8 cellular contexts compared by ENCODE assay signal in the genomic region with DNA sequence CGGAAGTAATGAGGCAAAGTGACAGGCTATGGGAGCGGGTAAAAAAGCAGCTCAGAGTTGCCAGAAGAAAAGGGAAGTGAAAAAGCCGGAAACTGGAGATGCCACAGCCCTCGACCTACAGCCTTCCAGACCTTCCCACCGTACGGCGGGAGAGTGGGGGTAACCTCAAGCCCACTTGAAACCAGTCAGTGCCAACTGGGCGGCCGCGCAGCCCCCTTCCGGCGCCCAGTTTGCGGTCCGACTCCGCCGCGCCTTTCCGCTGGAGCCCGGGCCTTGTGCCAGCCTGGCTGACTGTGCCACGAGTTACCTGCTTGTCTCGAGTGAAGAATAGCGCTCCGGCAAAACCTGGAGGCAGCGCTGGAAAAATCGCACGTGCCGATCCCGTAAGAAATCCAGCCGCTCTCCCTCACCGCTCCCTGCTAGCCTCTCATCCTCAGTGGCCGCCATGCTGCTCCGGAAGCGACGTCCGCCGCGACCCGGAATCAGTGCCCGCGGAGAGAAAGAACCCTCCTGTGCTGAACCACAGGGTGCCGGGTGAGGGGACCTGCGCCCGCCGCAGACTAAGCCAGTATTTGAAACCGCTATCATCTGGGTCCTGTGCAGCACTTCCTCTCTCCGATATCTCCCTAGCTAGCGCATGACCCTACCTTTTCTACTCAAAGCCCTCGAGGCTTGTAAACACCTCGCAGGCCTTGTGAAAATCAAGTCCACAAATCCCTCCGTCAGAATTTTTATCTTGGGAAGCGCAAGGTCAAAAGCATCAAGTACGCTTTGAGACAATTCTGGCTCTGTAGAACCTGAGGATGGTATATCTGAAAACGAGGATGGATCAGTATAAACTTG. TPM values are rescaled to one million over a fixed set of nuclear protein-coding genes. Genes with fewer than 3 reads are reported as not detected.
A peak's percentile ranks its signal among the peaks of the same experiment; 100 is the strongest.
DNase-seq lines count a peak whose midpoint lies in the region; ATAC-seq and TF ChIP-seq lines count a peak whose summit lies in the region.

A gene (minus strand): TSS at position 473 of the 843 bp plus-strand sequence. CDS start 26 bp downstream, at position 447.

- CTCF ChIA-PET in AG04449 (lab: Yijun Ruan, JAX): interaction anchor here (0.6 to 2.1 kb wide), 5 partner anchors 11 to 632 kb away, joined by 3 to 7 read pairs (median 4); no protein-coding TSS in a partner anchor

- ATAC-seq in GM18873 (IDR thresholded peaks at IDR 0.05; ENCODE audit: low FRiP score, unreplicated experiment): peak; percentile 84
- peak; percentile 93 for ATAC-seq in HG03108 (IDR thresholded peaks at IDR 0.05; ENCODE audit: unreplicated experiment)

- H3K36me3 ChIP-seq in kidney epithelial cell (ENCODE audit: control insufficient read depth, insufficient read depth, low read length): no peaks in the 10 kb centered on the region

- POLR2A ChIA-PET in AG04449 (lab: Yijun Ruan, JAX): interaction anchor here (0.6 kb wide), 1 partner anchor 1749 kb away, joined by 3 read pairs; a partner anchor contains a TSS

- TF ChIP-seq CTCF in AG04449 (IDR thresholded peaks at IDR 0.05; ENCODE audit: insufficient read depth, low read length, missing control alignments): no peak
- no peak for TF ChIP-seq CTCF in kidney epithelial cell (IDR thresholded peaks at IDR 0.05; ENCODE audit: insufficient read depth, low read length, poor library complexity, severe bottlenecking)

- peak within 1 kb of the TSS; percentile 81 for H3K4me3 ChIP-seq in AG04449 (ENCODE audit: low read depth, low read length)
- peak within 1 kb of the TSS; percentile 72 for H3K4me3 ChIP-seq in kidney epithelial cell (ENCODE audit: low read depth, low read length)

- H3K27me3 ChIP-seq in kidney epithelial cell (ENCODE audit: control insufficient read depth, insufficient read depth, low read length): no peaks in the 10 kb centered on the region

- DNase-seq in AG04449 (ENCODE audit: low read depth, low spot score) (no peak), NCI-H510A (lab: John Stamatoyannopoulos, UW) (peak; percentile 28), cerebellum (ENCODE audit: low spot score) (peak; percentile 68), kidney epithelial cell (ENCODE audit: low read depth) (no peak)
- DNase-seq in activated CD4-positive, alpha-beta T cell treated with anti-CD3 and anti-CD28 coated beads for 24 hours (ENCODE audit: low read depth in 2 of 2): peak; percentile 40 to 61
- peak; percentile 57 to 66 for DNase-seq in stimulated activated CD4-positive, alpha-beta T cell treated with anti-CD3 and anti-CD28 coated beads, Interleukin-15, amount 100 ng/mL, for 48 hours (ENCODE audit: low read depth in 2 of 2)

RNA-seq across cellular contexts. Expression of the gene that starts here (rescaled TPM):
- total RNA-seq in cerebellum: 24.3 TPM
- 6.6 and 7.2 TPM in 2 replicates for total RNA-seq in kidney epithelial cell

Comparison
In these comparisons a context has a peak if more than half of its experiments do, and no peak if none do; other contexts are left out.
1. DNase-seq: peak in NCI-H510A (single experiment), activated CD4-positive, alpha-beta T cell treated with anti-CD3 and anti-CD28 coated beads for 24 hours (2 of 2), cerebellum (single experiment) and stimulated activated CD4-positive, alpha-beta T cell treated with anti-CD3 and anti-CD28 coated beads, Interleukin-15, amount 100 ng/mL, for 48 hours (2 of 2); none in AG04449 (single experiment) and kidney epithelial cell (single experiment).